In genomic region chr10:80553436-80553835, GRCh38 we compare ENCODE assay signal across 18 cellular contexts. TPM values are rescaled to one million over a fixed set of nuclear protein-coding genes. Genes with fewer than 3 reads are reported as not detected.
A peak's percentile ranks its signal among the peaks of the same experiment; 100 is the strongest.
DNase-seq lines count a peak whose midpoint lies in the region; ATAC-seq and TF ChIP-seq lines count a peak whose summit lies in the region.
"Had no signal": no experiment of that assay in that cellular context is flagged by ENCODE, and none has a peak within 500 bp of the region (broad histone marks: within the 10 kb centered on the region; RNA-seq: fewer than 3 reads in every experiment).

No MANE protein-coding gene starts in this region.

- peaks cover 0 to 8% (median 0%) of the 10 kb centered on the region in 4 donors for H3K4me1 ChIP-seq in esophagus muscularis mucosa
- H3K4me1 ChIP-seq in SK-N-SH (ENCODE audit: control insufficient read depth in 1 of 2, insufficient read depth in 2 of 2, low read depth in 1 of 2, low read length in 1 of 2), result no peaks in the 10 kb centered on the region

- no peaks in the 10 kb centered on the region for H3K9me2 ChIP-seq in SK-N-SH

- H3K27ac ChIP-seq in esophagus muscularis mucosa (replicated peaks in 1 of 4) (no peak overlapping the region), SK-N-SH (ENCODE audit: low read depth in 2 of 2, low read length in 1 of 2) (no peak overlapping the region)
- H3K27ac ChIP-seq: C4-2B had no signal

- H3K27me3 ChIP-seq in esophagus muscularis mucosa (no peaks in the 10 kb centered on the region), SK-N-SH (ENCODE audit: insufficient read depth) (no peaks in the 10 kb centered on the region)

- no peak for TF ChIP-seq RAD21 in SK-N-SH (IDR thresholded peaks at IDR 0.05; ENCODE audit: low read length)

- H3K9me3 Mint-ChIP-seq in osteocyte (ENCODE audit: unreplicated experiment), result no peaks in the 10 kb centered on the region
- H3K9me3 Mint-ChIP-seq: CD4-positive, alpha-beta T cell; GM23338 had no signal

- H3K27ac Mint-ChIP-seq in osteocyte (ENCODE audit: unreplicated experiment), result no peak overlapping the region
- H3K27ac Mint-ChIP-seq: CD4-positive, alpha-beta T cell; GM23338 had no signal

- no peak overlapping the region for H2AFZ ChIP-seq in SK-N-SH (ENCODE audit: low read depth)
- H2AFZ ChIP-seq: GM23338 had no signal

- no peak for TF ChIP-seq POLR2A in esophagus muscularis mucosa (IDR thresholded peaks at IDR 0.05; ENCODE audit: low read depth)

- H3K27me3 Mint-ChIP-seq in osteocyte (ENCODE audit: unreplicated experiment), result peaks cover 37% of the 10 kb centered on the region

- no peaks in the 10 kb centered on the region for H4K20me1 ChIP-seq in SK-N-SH (ENCODE audit: insufficient read depth)

- 90% methylated on average over 5 of the region's 5 CpGs for WGBS in esophagus muscularis mucosa
- WGBS in SK-N-SH (ENCODE audit: low lambda C conversion rate), result 45% methylated on average over 4 of the region's 5 CpGs

- CTCF ChIA-PET in HEK293T (lab: Yijun Ruan, JAX) (interaction anchor here (0.6 kb wide), 1 partner anchor 18 kb away, joined by 6 read pairs; no protein-coding TSS in a partner anchor), SK-N-SH (lab: Yijun Ruan, JAX) (no interaction called here)

- H3K36me3 ChIP-seq in esophagus muscularis mucosa (no peaks in the 10 kb centered on the region), SK-N-SH (replicated peaks in 1 of 2; ENCODE audit: control insufficient read depth in 1 of 2, insufficient read depth in 2 of 2, low read length in 1 of 2) (no peaks in the 10 kb centered on the region)

- intact Hi-C loops in esophagus muscularis mucosa (cut with DNase I), result no loop called here

- ATAC-seq in activated CD4-positive, CD25-positive, alpha-beta regulatory T cell treated with anti-CD3 and anti-CD28 coated beads, Interleukin-2, amount 50 U/mL, for 24 hours, result no peak
- ATAC-seq: GM23338 had no signal

- POLR2A ChIA-PET in HEK293T (lab: Yijun Ruan, JAX), result no interaction called here
- POLR2A ChIA-PET in SK-N-SH (lab: Yijun Ruan, JAX), result no interaction called here

- no peaks in the 10 kb centered on the region for H3K79me2 ChIP-seq in SK-N-SH (ENCODE audit: insufficient read depth)

- H3K9me3 ChIP-seq in esophagus muscularis mucosa (no peaks in the 10 kb centered on the region), SK-N-SH (no peaks in the 10 kb centered on the region)

- H3K36me3 Mint-ChIP-seq in osteocyte (ENCODE audit: unreplicated experiment), result no peaks in the 10 kb centered on the region

- H3K4me3 Mint-ChIP-seq in osteocyte (ENCODE audit: unreplicated experiment), result no peak overlapping the region
- H3K4me3 Mint-ChIP-seq: CD4-positive, alpha-beta T cell; GM23338 had no signal

- TF ChIP-seq CTCF in GM10266 (IDR thresholded peaks at IDR 0.05; ENCODE audit: control insufficient read depth, insufficient read depth, low read depth, missing control alignments) (peak; percentile 14), esophagus muscularis mucosa (IDR thresholded peaks at IDR 0.05) (no peak), osteocyte (IDR thresholded peaks at IDR 0.05) (no peak), SK-N-SH (IDR thresholded peaks at IDR 0.05) (no peak)

- H3K9ac ChIP-seq in SK-N-SH, result no peak overlapping the region

- TF ChIP-seq EP300 in esophagus muscularis mucosa (IDR thresholded peaks at IDR 0.05), result no peak
- TF ChIP-seq EP300 in SK-N-SH (IDR thresholded peaks at IDR 0.05; ENCODE audit: borderline replicate concordance in 1 of 2, low read depth in 1 of 2, low read length in 1 of 2), result no peak

- H3K4me1 Mint-ChIP-seq in osteocyte (ENCODE audit: unreplicated experiment), result peaks cover 3% of the 10 kb centered on the region

- H3K4me2 ChIP-seq in SK-N-SH, result no peak overlapping the region
- H3K4me2 ChIP-seq: GM23338 had no signal

- H3F3A ChIP-seq in SK-N-SH (replicated peaks; ENCODE audit: insufficient read depth), result no peaks in the 10 kb centered on the region

- no peak for DNase-seq in GM10266 (ENCODE audit: extremely low spot score)
- DNase-seq in HEK293T (ENCODE audit: extremely low spot score), result peak; percentile 3
- peak; percentile 82 for DNase-seq in esophagus muscularis mucosa (ENCODE audit: extremely low spot score)
- peak; percentile 67 for DNase-seq in osteocyte (ENCODE audit: extremely low spot score, unreplicated experiment)
- DNase-seq in SK-N-SH, result no peak
- no peak for DNase-seq in COR-L47 (lab: John Stamatoyannopoulos, UW)
- DNase-seq in activated gamma-delta T cell treated with Interleukin-2 at 50 U/mL for 16 hours, result no peak
- DNase-seq: AML-193; CD4-positive, alpha-beta T cell; DMS153; DMS79; GDM1; HCEC 1CT had no signal

- H3K4me3 ChIP-seq in esophagus muscularis mucosa (no peak overlapping the region), SK-N-SH (ENCODE audit: low read depth in 2 of 2, low read length in 1 of 2) (no peak overlapping the region)
- H3K4me3 ChIP-seq: GM23338 had no signal

TF ChIP-seq in HEK293T, 16 proteins besides CTCF, POLR2A, EP300 and RAD21:
- TF ChIP-seq BHLHE40 (IDR thresholded peaks at IDR 0.05; ENCODE audit: borderline replicate concordance) (no peak), SUZ12 (IDR thresholded peaks at IDR 0.05) (no peak), PKNOX1 (IDR thresholded peaks at IDR 0.05) (no peak), L3MBTL2 (conservative IDR thresholded peaks at IDR 0.05) (no peak), NFRKB (IDR thresholded peaks at IDR 0.05) (no peak), LEF1 (IDR thresholded peaks at IDR 0.05; ENCODE audit: borderline replicate concordance) (no peak), FOXA1 (IDR thresholded peaks at IDR 0.05) (no peak), HDGF (IDR thresholded peaks at IDR 0.05; ENCODE audit: borderline replicate concordance) (no peak), CTBP1 (IDR thresholded peaks at IDR 0.05; ENCODE audit: borderline replicate concordance) (no peak), ELF4 (IDR thresholded peaks at IDR 0.05) (no peak), SP1 (IDR thresholded peaks at IDR 0.05) (no peak)

TF ChIP-seq in SK-N-SH, 30 proteins besides CTCF, POLR2A, EP300 and RAD21:
- TF ChIP-seq MAX (IDR thresholded peaks at IDR 0.05; ENCODE audit: low read depth), result no peak
- TF ChIP-seq RFX5 (IDR thresholded peaks at IDR 0.05; ENCODE audit: low read length), result no peak
- TF ChIP-seq TCF12 (IDR thresholded peaks at IDR 0.05), result no peak
- TF ChIP-seq IRF3 (IDR thresholded peaks at IDR 0.05; ENCODE audit: low read depth, low read length), result no peak
- no peak for TF ChIP-seq NRF1 (IDR thresholded peaks at IDR 0.05; ENCODE audit: low read depth, low read length)
- no peak for TF ChIP-seq RCOR1 (IDR thresholded peaks at IDR 0.05; ENCODE audit: low read length)
- TF ChIP-seq RXRA (IDR thresholded peaks at IDR 0.05; ENCODE audit: borderline replicate concordance, low read depth), result no peak
- no peak for TF ChIP-seq MXI1 (IDR thresholded peaks at IDR 0.05; ENCODE audit: low read depth, low read length)
- no peak for TF ChIP-seq ELF1 (IDR thresholded peaks at IDR 0.05)
- no peak for TF ChIP-seq GATA2 (CRISPR knock-in tag; IDR thresholded peaks at IDR 0.05)

RNA-seq across cellular contexts. Expression of gene SH2D4B, which starts 15.7 kb away (rescaled TPM):
- total RNA-seq in esophagus muscularis mucosa, result under 1 TPM in 2 of 4 donors, not detected in 2; 0.26 to 0.42 TPM
- not detected in 2 replicates for total RNA-seq in osteocyte
- polyA plus RNA-seq in SK-N-SH (2012; rRNA removed), result not detected in 2 replicates
- not detected in 2 replicates for polyA plus RNA-seq in SK-N-SH (2012; cell fraction: cytosol; rRNA removed)
- polyA plus RNA-seq in SK-N-SH (2012; cell fraction: nucleus; rRNA removed), result not detected in 2 replicates
- total RNA-seq: GM23338, HT-29 had no signal
- polyA plus RNA-seq: BJ had no signal

Comparison
In these comparisons a context has a peak if more than half of its experiments do, and no peak if none do; other contexts are left out.
1. DNase-seq: peak in HEK293T (single experiment), esophagus muscularis mucosa (single experiment) and osteocyte (single experiment); none in GM10266 (single experiment), SK-N-SH (single experiment), COR-L47 (single experiment) and activated gamma-delta T cell treated with Interleukin-2 at 50 U/mL for 16 hours (single experiment).